Comparison of ENCODE assay signal across 11 cellular contexts in the genomic region with DNA sequence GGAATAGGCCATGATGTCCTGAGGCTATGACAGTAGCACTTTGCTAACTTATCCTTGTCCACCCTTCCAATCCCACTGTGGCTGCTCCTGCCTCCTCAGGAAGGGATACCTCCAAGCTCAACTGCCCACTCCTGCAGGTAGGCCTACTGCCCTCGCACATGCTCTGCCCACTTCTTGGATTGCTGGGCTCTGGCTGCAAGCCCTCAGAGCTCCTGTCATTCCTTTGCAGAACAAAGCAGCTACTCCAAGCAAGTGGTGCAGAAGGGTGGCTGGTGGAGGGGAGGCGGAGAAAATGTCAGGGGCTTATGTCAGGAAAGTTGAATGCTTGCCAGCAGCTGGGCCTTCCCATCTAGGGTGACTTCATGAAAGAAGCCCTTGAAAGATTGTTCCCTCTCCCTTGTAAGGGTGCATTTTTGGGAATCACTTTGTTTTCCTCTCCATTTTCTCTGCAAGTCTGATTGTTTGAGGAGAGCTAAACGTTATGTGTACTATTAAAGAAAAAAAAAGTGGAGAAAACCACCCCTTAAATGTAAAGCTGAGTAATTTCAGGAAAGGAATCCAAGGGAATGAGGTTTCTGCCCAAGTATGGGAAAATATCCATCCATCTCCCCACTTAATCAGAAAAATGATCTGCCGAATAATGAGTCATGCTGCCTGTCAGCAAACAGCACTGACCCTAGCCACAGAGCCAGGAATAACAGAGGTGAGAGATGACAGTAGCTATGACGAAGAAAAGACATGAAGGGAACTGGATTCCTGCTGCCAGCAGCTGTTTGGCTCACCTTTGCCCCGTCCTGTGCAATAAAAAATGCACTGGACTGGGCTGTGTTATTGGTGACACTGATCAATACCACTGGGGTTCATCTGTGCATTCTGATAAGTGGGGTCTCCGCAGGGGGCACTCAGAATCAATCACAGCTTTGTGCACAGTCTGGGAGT.
A peak's percentile ranks its signal among the peaks of the same experiment; 100 is the strongest.
DNase-seq lines count a peak whose midpoint lies in the region; FAIRE-seq and TF ChIP-seq lines count a peak whose summit lies in the region.
"Had no signal": no experiment of that assay in that cellular context is flagged by ENCODE, and none has a peak within 500 bp of the region (broad histone marks: within the 10 kb centered on the region; RNA-seq: fewer than 3 reads in every experiment).

No MANE protein-coding gene starts in this region.

- no peaks in the 10 kb centered on the region for H3K36me3 Mint-ChIP-seq in CD8-positive, alpha-beta memory T cell
- H3K36me3 Mint-ChIP-seq: activated CD4-positive, alpha-beta memory T cell treated with anti-CD3 and anti-CD28 coated beads for 36 hours had no signal

- H3K4me3 ChIP-seq in hepatocyte (no peak overlapping the region), smooth muscle cell (no peak overlapping the region)
- no peak overlapping the region for H3K4me3 ChIP-seq in CD8-positive, alpha-beta memory T cell (ENCODE audit: low read length)

- no peaks in the 10 kb centered on the region for H3F3A ChIP-seq in smooth muscle cell (ENCODE audit: low read depth)

- H3K9me3 Mint-ChIP-seq in CD8-positive, alpha-beta memory T cell = no peaks in the 10 kb centered on the region
- H3K9me3 Mint-ChIP-seq: activated CD4-positive, alpha-beta memory T cell treated with anti-CD3 and anti-CD28 coated beads for 36 hours had no signal

- TF ChIP-seq CTCF in hepatocyte (IDR thresholded peaks at IDR 0.05; ENCODE audit: poor library complexity) = no peak
- no peak for TF ChIP-seq CTCF in smooth muscle cell (IDR thresholded peaks at IDR 0.05; ENCODE audit: borderline replicate concordance, insufficient read depth, poor library complexity, severe bottlenecking)

- H3K9ac ChIP-seq in smooth muscle cell (ENCODE audit: low read depth) = no peak overlapping the region

- H4K20me1 ChIP-seq in hepatocyte (ENCODE audit: insufficient read depth, poor library complexity, severe bottlenecking) (no peaks in the 10 kb centered on the region), smooth muscle cell (ENCODE audit: low read depth) (no peaks in the 10 kb centered on the region)

- no peaks in the 10 kb centered on the region for H3K9me2 ChIP-seq in hepatocyte (replicated peaks; ENCODE audit: insufficient read depth)

- H3K79me2 ChIP-seq in hepatocyte (no peaks in the 10 kb centered on the region), smooth muscle cell (ENCODE audit: low read depth) (no peaks in the 10 kb centered on the region)

- H3K27me3 Mint-ChIP-seq in CD8-positive, alpha-beta memory T cell = peaks cover 0 to 3% of the 10 kb centered on the region in 2 donors
- H3K27me3 Mint-ChIP-seq: activated CD4-positive, alpha-beta memory T cell treated with anti-CD3 and anti-CD28 coated beads for 36 hours had no signal

- H2AFZ ChIP-seq in hepatocyte = no peak overlapping the region
- no peak overlapping the region for H2AFZ ChIP-seq in smooth muscle cell (ENCODE audit: low read depth)

- H3K27ac Mint-ChIP-seq in CD8-positive, alpha-beta memory T cell = no peak overlapping the region
- H3K27ac Mint-ChIP-seq: activated CD4-positive, alpha-beta memory T cell treated with anti-CD3 and anti-CD28 coated beads for 36 hours had no signal

- no peak overlapping the region for H3K4me3 Mint-ChIP-seq in CD8-positive, alpha-beta memory T cell
- H3K4me3 Mint-ChIP-seq: activated CD4-positive, alpha-beta memory T cell treated with anti-CD3 and anti-CD28 coated beads for 36 hours had no signal

- H3K36me3 ChIP-seq in hepatocyte (replicated peaks; ENCODE audit: insufficient read depth, low read depth) (no peaks in the 10 kb centered on the region), smooth muscle cell (ENCODE audit: low read depth) (no peaks in the 10 kb centered on the region)
- no peaks in the 10 kb centered on the region for H3K36me3 ChIP-seq in CD8-positive, alpha-beta memory T cell (ENCODE audit: insufficient read depth, low read length)

- POLR2A ChIA-PET in CD8-positive, alpha-beta memory T cell (lab: Charles Lee) = interaction anchor here (0.6 kb wide), 1 partner anchor 1149 kb away, joined by 6 read pairs; no protein-coding TSS in a partner anchor

- peaks cover 12% of the 10 kb centered on the region for H3K4me1 ChIP-seq in hepatocyte (ENCODE audit: insufficient read depth)
- no peaks in the 10 kb centered on the region for H3K4me1 ChIP-seq in smooth muscle cell (ENCODE audit: low read depth)
- no peaks in the 10 kb centered on the region for H3K4me1 ChIP-seq in CD8-positive, alpha-beta memory T cell (ENCODE audit: insufficient read depth, low read length)

- peak overlapping the region; percentile 84 for H3K27ac ChIP-seq in hepatocyte
- H3K27ac ChIP-seq in smooth muscle cell (ENCODE audit: low read depth) = peak overlapping the region; percentile 27
- H3K27ac ChIP-seq in CD8-positive, alpha-beta memory T cell (ENCODE audit: low read depth, low read length) = no peak overlapping the region

- peak; percentile 28 for DNase-seq in H54 (ENCODE audit: insufficient read length, low spot score)
- peak; percentile 67 for DNase-seq in SW480 (ENCODE audit: low spot score)
- DNase-seq in hepatocyte (ENCODE audit: low spot score) = peak; percentile 42
- no peak for DNase-seq in smooth muscle cell (lab: John Stamatoyannopoulos, UW; ENCODE audit: unreplicated experiment)
- no peak for DNase-seq in NCI-H2171 (lab: John Stamatoyannopoulos, UW)
- no peak for DNase-seq in CD8-positive, alpha-beta memory T cell
- DNase-seq in C1 segment of cervical spinal cord (lab: John Stamatoyannopoulos, UW) = no peak
- no peak for DNase-seq in NCI-H1092 (lab: John Stamatoyannopoulos, UW)
- DNase-seq: activated CD4-positive, alpha-beta memory T cell treated with anti-CD3 and anti-CD28 coated beads for 36 hours; stimulated activated CD4-positive, alpha-beta T cell treated with anti-CD3 and anti-CD28 coated beads, Interleukin-4, amount 100 ng/mL, for 4 hours had no signal

- CTCF ChIA-PET in CD8-positive, alpha-beta memory T cell (lab: Charles Lee) = interaction anchor here (1.6 kb wide), 1 partner anchor 8 kb away, joined by 4 read pairs; no protein-coding TSS in a partner anchor

- peaks cover 2 to 9% (median 6%) of the 10 kb centered on the region in 3 donors for H3K4me1 Mint-ChIP-seq in CD8-positive, alpha-beta memory T cell

- TF ChIP-seq POLR2A in H54 (IDR thresholded peaks at IDR 0.05; ENCODE audit: low read depth, low read length) = no peak

- H3K4me2 ChIP-seq in hepatocyte (peak overlapping the region; percentile 55), smooth muscle cell (peak overlapping the region; percentile 66)

- H3K9me3 ChIP-seq in hepatocyte (ENCODE audit: low read depth) = no peaks in the 10 kb centered on the region
- H3K9me3 ChIP-seq in smooth muscle cell (replicated peaks; ENCODE audit: low read depth) = no peaks in the 10 kb centered on the region
- no peaks in the 10 kb centered on the region for H3K9me3 ChIP-seq in CD8-positive, alpha-beta memory T cell (ENCODE audit: low read length)

- H3K27me3 ChIP-seq in hepatocyte = no peaks in the 10 kb centered on the region
- no peaks in the 10 kb centered on the region for H3K27me3 ChIP-seq in smooth muscle cell (ENCODE audit: low read depth)
- no peaks in the 10 kb centered on the region for H3K27me3 ChIP-seq in CD8-positive, alpha-beta memory T cell (ENCODE audit: insufficient read depth, low read length, poor library complexity, severe bottlenecking)

- FAIRE-seq in H54 (lab: Jason Lieb, UNC) = peak; percentile 15
- FAIRE-seq: GM18507 had no signal

- WGBS in hepatocyte (ENCODE audit: low lambda C conversion rate, missing lambda C conversion rate) = 43% methylated on average over 7 of the region's 7 CpGs
- 38% methylated on average over 7 of the region's 7 CpGs for WGBS in smooth muscle cell (ENCODE audit: low lambda C conversion rate)

Comparison
In these comparisons a context has a peak if more than half of its experiments do, and no peak if none do; other contexts are left out.
1. DNase-seq: peak in H54 (single experiment), SW480 (single experiment) and hepatocyte (single experiment); none in smooth muscle cell (single experiment), NCI-H2171 (single experiment), CD8-positive, alpha-beta memory T cell (0 of 5), C1 segment of cervical spinal cord (0 of 14) and NCI-H1092 (single experiment).